1 cellular context compared by ENCODE assay signal in genomic region chr13:74288361-74288911, GRCh38.
TF ChIP-seq lines count a peak whose summit lies in the region.

No MANE protein-coding gene starts in this region.

TF ChIP-seq in GM23338, 12 proteins besides CTCF, POLR2A, EP300 and RAD21 (continued from another document):
- TF ChIP-seq ETS1 (IDR thresholded peaks at IDR 0.05) (no peak), STAT1 (IDR thresholded peaks at IDR 0.05; ENCODE audit: unreplicated experiment) (no peak)
